12 cellular contexts compared by ENCODE assay signal in the genomic region with DNA sequence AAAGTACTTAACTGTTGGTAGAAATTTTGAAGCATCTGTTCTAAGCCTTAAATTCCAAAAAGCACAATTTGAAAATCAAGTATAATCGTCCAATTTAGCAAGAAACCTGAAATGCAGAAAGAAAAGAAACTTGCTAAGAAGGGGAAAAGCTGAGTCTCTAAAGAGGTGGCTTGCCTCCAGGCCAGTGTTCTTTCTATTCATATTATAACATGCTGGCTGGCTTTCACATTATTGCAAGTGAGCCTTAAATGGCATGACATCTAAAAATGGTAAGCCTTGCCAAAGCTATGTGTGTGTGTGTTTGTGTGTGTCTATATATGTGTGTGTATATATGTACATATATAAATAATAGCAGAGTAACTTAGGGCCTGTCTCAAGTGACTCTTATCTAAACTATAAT.
DNase-seq lines count a peak whose midpoint lies in the region; ATAC-seq lines count a peak whose summit lies in the region.
"Had no signal": no experiment of that assay in that cellular context is flagged by ENCODE, and none has a peak within 500 bp of the region (broad histone marks: within the 10 kb centered on the region; RNA-seq: fewer than 3 reads in every experiment).

No MANE protein-coding gene starts in this region.

- peak; percentile 41 for ATAC-seq in left ventricle myocardium superior
- no peak for ATAC-seq in GM18873 (IDR thresholded peaks at IDR 0.05; ENCODE audit: low FRiP score, unreplicated experiment)
- ATAC-seq: CD8-positive, alpha-beta T cell had no signal

- intact Hi-C loops in left ventricle myocardium superior (cut with micrococcal nuclease) = no loop called here

- peak; percentile 36 for DNase-seq in NCI-H1436 (lab: John Stamatoyannopoulos, UW)
- no peak for DNase-seq in NCI-H1436 treated with DMSO at 0.1 percent for 48 hours (lab: John Stamatoyannopoulos, UW)
- DNase-seq in NCI-H1092 (lab: John Stamatoyannopoulos, UW) = peak; percentile 3
- peak; percentile 72 for DNase-seq in NCI-H748 treated with DMSO at 0.1 percent for 48 hours (lab: John Stamatoyannopoulos, UW)
- no peak for DNase-seq in left ventricle myocardium superior
- no peak for DNase-seq in AG08395 (ENCODE audit: low spot score)
- no peak for DNase-seq in NCI-H146 (lab: John Stamatoyannopoulos, UW)
- DNase-seq: Caco-2; CD8-positive, alpha-beta T cell; GM23248; H7 had no signal

Comparison
In these comparisons a context has a peak if more than half of its experiments do, and no peak if none do; other contexts are left out.
1. DNase-seq: peak in NCI-H1436 (single experiment), NCI-H1092 (single experiment) and NCI-H748 treated with DMSO at 0.1 percent for 48 hours (single experiment); none in NCI-H1436 treated with DMSO at 0.1 percent for 48 hours (single experiment), left ventricle myocardium superior (single experiment), AG08395 (single experiment) and NCI-H146 (single experiment).